ENCODE assay signal across 8 cellular contexts in genomic region chr3:133249490-133249889, GRCh38.
"Had no signal": no experiment of that assay in that cellular context is flagged by ENCODE, and none has a peak within 500 bp of the region (broad histone marks: within the 10 kb centered on the region; RNA-seq: fewer than 3 reads in every experiment).

No MANE protein-coding gene starts in this region.

- DNase-seq: GDM1, GF-D8 had no signal

- H3K4me3 ChIP-seq: GM12878 had no signal

- ATAC-seq: GM12878 had no signal

- FAIRE-seq: G401.6, GM12891, GM12892, GM18507, GM19239 had no signal
